Comparison of ENCODE assay signal across 8 cellular contexts in the genomic region with DNA sequence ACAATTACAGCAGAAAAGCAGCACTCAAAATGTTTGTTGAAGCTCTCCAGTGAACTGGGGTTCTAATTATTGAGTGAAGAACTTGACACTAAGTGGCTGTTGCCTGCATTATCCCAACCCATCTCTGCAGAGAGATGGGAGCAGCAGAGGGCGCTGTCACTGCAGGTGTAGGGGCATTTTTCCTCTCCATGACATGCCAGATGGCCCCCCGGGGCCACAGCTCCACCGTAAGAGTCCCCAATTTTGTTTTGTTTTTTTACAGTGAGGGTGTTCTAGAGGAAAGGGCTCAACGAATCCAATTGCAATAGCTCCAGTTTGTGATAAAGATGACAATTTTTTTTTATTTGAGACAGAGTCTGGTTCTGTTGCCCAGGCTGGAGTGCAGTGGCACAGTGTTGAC. TPM values are rescaled to one million over a fixed set of nuclear protein-coding genes. Genes with fewer than 3 reads are reported as not detected.
A peak's percentile ranks its signal among the peaks of the same experiment; 100 is the strongest.
DNase-seq lines count a peak whose midpoint lies in the region; ATAC-seq and TF ChIP-seq lines count a peak whose summit lies in the region.

No MANE protein-coding gene starts in this region.

- H2BK5ac ChIP-seq in mesenchymal stem cell (ENCODE audit: low read depth, low read length, poor library complexity, severe bottlenecking) = no peak overlapping the region

- peaks cover 35% of the 10 kb centered on the region for H3K4me1 ChIP-seq in CD4-positive, alpha-beta memory T cell (ENCODE audit: insufficient read depth, low read length)
- H3K4me1 ChIP-seq in mucosa of descending colon (ENCODE audit: low read depth) (peaks cover 7% of the 10 kb centered on the region), mesenchymal stem cell (ENCODE audit: control insufficient read depth, insufficient read depth, low read depth, low read length) (peaks cover 12% of the 10 kb centered on the region)

- H3K9me3 ChIP-seq in CD4-positive, alpha-beta memory T cell (ENCODE audit: control insufficient read depth in 1 of 2, low read length in 2 of 2) = no peaks in the 10 kb centered on the region
- H3K9me3 ChIP-seq in mucosa of descending colon (no peaks in the 10 kb centered on the region), mesenchymal stem cell (ENCODE audit: control insufficient read depth, low read length) (no peaks in the 10 kb centered on the region)

- no peak overlapping the region for H3K27ac ChIP-seq in CD4-positive, alpha-beta memory T cell (ENCODE audit: low read depth, low read length)
- H3K27ac ChIP-seq in mesenchymal stem cell (ENCODE audit: low read length, poor library complexity, severe bottlenecking) = no peak overlapping the region

- H3K79me1 ChIP-seq in mesenchymal stem cell (replicated peaks; ENCODE audit: low read length, poor library complexity, severe bottlenecking) = peaks cover 3% of the 10 kb centered on the region

- H3K4me1 Mint-ChIP-seq in CD4-positive, alpha-beta memory T cell = peaks cover 27 to 48% (median 29%) of the 10 kb centered on the region in 4 donors
- H3K4me1 Mint-ChIP-seq in activated naive CD4-positive, alpha-beta T cell treated with anti-CD3 and anti-CD28 coated beads, Interleukin-2, amount 10 ng/mL, durations not matched to agents 7 days and 5 days = peaks cover 37% of the 10 kb centered on the region

- peak; percentile 43 for ATAC-seq in GM21576 (IDR thresholded peaks at IDR 0.05; ENCODE audit: unreplicated experiment)
- no peak for ATAC-seq in mucosa of descending colon
- ATAC-seq in GM21528 (IDR thresholded peaks at IDR 0.05; ENCODE audit: low FRiP score, unreplicated experiment) = no peak
- ATAC-seq in HG03039 (IDR thresholded peaks at IDR 0.05; ENCODE audit: unreplicated experiment) = no peak

- H4K8ac ChIP-seq in mesenchymal stem cell (ENCODE audit: low read length) = no peak overlapping the region

- H2BK120ac ChIP-seq in mesenchymal stem cell (ENCODE audit: low read depth, low read length) = no peak overlapping the region

- intact Hi-C loops in CD4-positive, alpha-beta memory T cell (cut with micrococcal nuclease) = loop anchor here (1.0 to 5.0 kb wide), 5 partner anchors 24 to 500 kb away; no protein-coding TSS in a partner anchor
- intact Hi-C loops in mucosa of descending colon (cut with DNase I, micrococcal nuclease) = no loop called here

- WGBS in mesenchymal stem cell = 37% methylated on average over 4 of the region's 4 CpGs

- no peak overlapping the region for H2AK5ac ChIP-seq in mesenchymal stem cell (ENCODE audit: low read length, severe bottlenecking)

- peak; percentile 39 to 54 (median 43) for DNase-seq in CD4-positive, alpha-beta memory T cell
- peak; percentile 92 for DNase-seq in NCI-H748 (lab: John Stamatoyannopoulos, UW; ENCODE audit: unreplicated experiment)
- peak; percentile 65 for DNase-seq in activated naive CD4-positive, alpha-beta T cell treated with anti-CD3 and anti-CD28 coated beads, Interleukin-2, amount 10 ng/mL, durations not matched to agents 7 days and 5 days
- DNase-seq in mucosa of descending colon = peak in 2 of 3 donors; percentile 79 to 82
- DNase-seq in mesenchymal stem cell = no peak

- H3K27ac Mint-ChIP-seq in CD4-positive, alpha-beta memory T cell = peak overlapping the region in 1 of 7 donors; percentile 74
- no peak overlapping the region for H3K27ac Mint-ChIP-seq in activated naive CD4-positive, alpha-beta T cell treated with anti-CD3 and anti-CD28 coated beads, Interleukin-2, amount 10 ng/mL, durations not matched to agents 7 days and 5 days

- no peak overlapping the region for H3K23ac ChIP-seq in mesenchymal stem cell (ENCODE audit: low read length in 2 of 2)

- no peak overlapping the region for H3K4me3 ChIP-seq in CD4-positive, alpha-beta memory T cell (ENCODE audit: low read length in 2 of 2)
- no peak overlapping the region for H3K4me3 ChIP-seq in mucosa of descending colon
- H3K4me3 ChIP-seq in mesenchymal stem cell (ENCODE audit: insufficient read depth in 1 of 2, low read depth in 1 of 2, low read length in 2 of 2) = no peak overlapping the region

- no peaks in the 10 kb centered on the region for H3K36me3 ChIP-seq in CD4-positive, alpha-beta memory T cell (ENCODE audit: insufficient read depth, low read length)
- H3K36me3 ChIP-seq in mucosa of descending colon (ENCODE audit: low read depth) (no peaks in the 10 kb centered on the region), mesenchymal stem cell (ENCODE audit: control insufficient read depth in 1 of 2, insufficient read depth in 2 of 2, low read depth in 1 of 2, low read length in 2 of 2) (no peaks in the 10 kb centered on the region)

- H3K27me3 ChIP-seq in CD4-positive, alpha-beta memory T cell (ENCODE audit: insufficient read depth, low read length) = no peaks in the 10 kb centered on the region
- H3K27me3 ChIP-seq in mesenchymal stem cell (ENCODE audit: control insufficient read depth in 1 of 2, insufficient read depth in 1 of 2, low read length in 2 of 2) = peaks cover 0 to 5% of the 10 kb centered on the region in 2 experiments

- no peak overlapping the region for H2BK15ac ChIP-seq in mesenchymal stem cell (ENCODE audit: low read depth, poor library complexity, severe bottlenecking)

- H3K4me2 ChIP-seq in mesenchymal stem cell (ENCODE audit: low read length, poor library complexity, severe bottlenecking) = no peak overlapping the region

- no peak overlapping the region for H3K18ac ChIP-seq in mesenchymal stem cell (ENCODE audit: low read depth in 1 of 2, low read length in 2 of 2)

- peak overlapping the region in 7 of 8 donors; percentile 44 to 82 (median 73) for H3K4me3 Mint-ChIP-seq in CD4-positive, alpha-beta memory T cell
- H3K4me3 Mint-ChIP-seq in activated naive CD4-positive, alpha-beta T cell treated with anti-CD3 and anti-CD28 coated beads, Interleukin-2, amount 10 ng/mL, durations not matched to agents 7 days and 5 days = peak overlapping the region; percentile 31

- no peak overlapping the region for H4K91ac ChIP-seq in mesenchymal stem cell (ENCODE audit: low read length)

- no peak overlapping the region for H3K4ac ChIP-seq in mesenchymal stem cell (ENCODE audit: low read depth in 1 of 2, low read length in 2 of 2)

- H3K14ac ChIP-seq in mesenchymal stem cell (ENCODE audit: low read length in 2 of 2) = no peak overlapping the region

- CTCF ChIA-PET in CD4-positive, alpha-beta memory T cell (lab: Charles Lee; ENCODE audit: partially characterized antibody) = interaction anchor here (0.7 to 5.7 kb wide), 40 partner anchors 8 to 1039 kb away, joined by 3 to 114 read pairs (median 5); partner anchors contain the start of gene LTV1
- CTCF ChIA-PET in activated naive CD4-positive, alpha-beta T cell treated with anti-CD3 and anti-CD28 coated beads, Interleukin-2, amount 10 ng/mL, durations not matched to agents 7 days and 5 days (lab: Charles Lee) = interaction anchor here (0.6 to 6.1 kb wide), 25 partner anchors 8 to 500 kb away, joined by 3 to 53 read pairs (median 4); partner anchors contain the start of gene LTV1

- no peak overlapping the region for H3K9ac ChIP-seq in mesenchymal stem cell (ENCODE audit: low read length)

- H3K27me3 Mint-ChIP-seq in CD4-positive, alpha-beta memory T cell = no peaks in the 10 kb centered on the region
- peaks cover 16% of the 10 kb centered on the region for H3K27me3 Mint-ChIP-seq in activated naive CD4-positive, alpha-beta T cell treated with anti-CD3 and anti-CD28 coated beads, Interleukin-2, amount 10 ng/mL, durations not matched to agents 7 days and 5 days

- H3K36me3 Mint-ChIP-seq in CD4-positive, alpha-beta memory T cell = peaks cover 0 to 6% of the 10 kb centered on the region in 2 donors
- peaks cover 11% of the 10 kb centered on the region for H3K36me3 Mint-ChIP-seq in activated naive CD4-positive, alpha-beta T cell treated with anti-CD3 and anti-CD28 coated beads, Interleukin-2, amount 10 ng/mL, durations not matched to agents 7 days and 5 days

- peak; percentile 48 for TF ChIP-seq CTCF in mucosa of descending colon (IDR thresholded peaks at IDR 0.05)

- POLR2A ChIA-PET in CD4-positive, alpha-beta memory T cell (lab: Charles Lee; ENCODE audit: partially characterized antibody) = interaction anchor here (0.7 to 7.7 kb wide), 4 partner anchors 26 to 330 kb away, joined by 3 to 104 read pairs (median 4); partner anchors contain the start of gene LTV1

- H2AFZ ChIP-seq in mesenchymal stem cell (ENCODE audit: low read depth, low read length) = no peak overlapping the region

- H2BK12ac ChIP-seq in mesenchymal stem cell (ENCODE audit: low read length in 2 of 2) = no peak overlapping the region

- no peaks in the 10 kb centered on the region for H3K9me3 Mint-ChIP-seq in CD4-positive, alpha-beta memory T cell
- no peaks in the 10 kb centered on the region for H3K9me3 Mint-ChIP-seq in activated naive CD4-positive, alpha-beta T cell treated with anti-CD3 and anti-CD28 coated beads, Interleukin-2, amount 10 ng/mL, durations not matched to agents 7 days and 5 days

RNA-seq across cellular contexts. Expression of gene FUCA2, which starts 1.9 kb away (rescaled TPM):
- 10 to 100 TPM; 10.6 to 11.4 TPM for total RNA-seq in CD4-positive, alpha-beta memory T cell
- polyA plus RNA-seq in CD4-positive, alpha-beta memory T cell = 10 to 100 TPM; 12.2 to 26.3 TPM
- 10 to 100 TPM; 43.6 to 92.3 (median 67.7) TPM for total RNA-seq in mucosa of descending colon
- 108 TPM for polyA plus RNA-seq in mesenchymal stem cell (2013, experiment 1 of 2)
- polyA plus RNA-seq in mesenchymal stem cell (2013, experiment 2 of 2) = 117 TPM
